ENCODE assay signal across 8 cellular contexts in the genomic region with DNA sequence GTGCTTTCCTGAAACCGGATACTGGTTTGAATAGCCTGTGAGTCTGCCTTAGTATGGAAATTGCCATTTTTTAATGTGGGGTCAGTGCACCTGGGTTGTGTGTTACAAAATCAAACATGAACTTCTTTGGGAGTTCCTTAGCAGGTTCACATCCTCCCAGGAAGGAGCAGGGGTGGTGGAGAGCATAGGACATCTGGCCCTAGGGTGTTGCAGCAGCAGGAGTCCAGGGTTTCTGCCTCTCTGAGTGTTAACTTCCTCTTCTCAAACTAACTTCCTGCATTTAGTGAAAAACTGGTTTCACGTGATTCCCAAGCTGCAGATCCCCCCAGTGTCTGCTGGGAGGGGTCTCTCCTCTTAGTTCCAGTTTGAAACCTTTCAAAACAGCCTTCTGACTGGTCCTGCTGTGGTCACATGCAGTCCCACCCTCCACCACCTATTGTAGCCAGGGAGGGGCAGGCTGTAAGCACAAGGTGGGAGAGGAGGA. TPM values are rescaled to one million over a fixed set of nuclear protein-coding genes. Genes with fewer than 3 reads are reported as not detected.
DNase-seq lines count a peak whose midpoint lies in the region; ATAC-seq, FAIRE-seq and TF ChIP-seq lines count a peak whose summit lies in the region.

No MANE protein-coding gene starts in this region.

- TF ChIP-seq POLR2A in GM12892 (IDR thresholded peaks at IDR 0.05; ENCODE audit: low read depth, low read length), result 0 out of 2 replicates have a peak, but pooled peaks have one; percentile 25

- FAIRE-seq in GM12892 (lab: Jason Lieb, UNC), result peak; percentile 70

- DNase-seq in GM12892 (ENCODE audit: insufficient read length) (no peak), 8988T (no peak)
- DNase-seq in activated naive CD8-positive, alpha-beta T cell treated with anti-CD3 and anti-CD28 coated beads for 36 hours, result no peak
- DNase-seq in central memory CD4-positive, alpha-beta T cell, result no peak

- ATAC-seq in HG03432 (IDR thresholded peaks at IDR 0.05; ENCODE audit: unreplicated experiment) (peak; percentile 31), GM21360 (IDR thresholded peaks at IDR 0.05; ENCODE audit: unreplicated experiment) (no peak), SK-N-SH treated with all-trans-retinoic acid at 6 μM for 48 hours (no peak)

- TF ChIP-seq CTCF in nephron (IDR thresholded peaks at IDR 0.05; ENCODE audit: unreplicated experiment in 3 of 3), result no peak

- peaks cover 66% of the 10 kb centered on the region for H3K4me1 Mint-ChIP-seq in activated naive CD8-positive, alpha-beta T cell treated with anti-CD3 and anti-CD28 coated beads for 36 hours
- peaks cover 43% of the 10 kb centered on the region for H3K4me1 Mint-ChIP-seq in nephron

- H3K27me3 Mint-ChIP-seq in activated naive CD8-positive, alpha-beta T cell treated with anti-CD3 and anti-CD28 coated beads for 36 hours, result no peaks in the 10 kb centered on the region
- H3K27me3 Mint-ChIP-seq in nephron (ENCODE audit: low read depth), result no peaks in the 10 kb centered on the region

- no peak overlapping the region for H3K4me3 Mint-ChIP-seq in activated naive CD8-positive, alpha-beta T cell treated with anti-CD3 and anti-CD28 coated beads for 36 hours
- H3K4me3 Mint-ChIP-seq in nephron, result no peak overlapping the region

- peak overlapping the region; percentile 77 for H3K27ac Mint-ChIP-seq in activated naive CD8-positive, alpha-beta T cell treated with anti-CD3 and anti-CD28 coated beads for 36 hours
- peak overlapping the region; percentile 41 to 53 (median 50) for H3K27ac Mint-ChIP-seq in nephron

- peaks cover 40% of the 10 kb centered on the region for H3K36me3 Mint-ChIP-seq in activated naive CD8-positive, alpha-beta T cell treated with anti-CD3 and anti-CD28 coated beads for 36 hours
- peaks cover 7% of the 10 kb centered on the region for H3K36me3 Mint-ChIP-seq in nephron (ENCODE audit: low read depth)

- H3K9me3 Mint-ChIP-seq in activated naive CD8-positive, alpha-beta T cell treated with anti-CD3 and anti-CD28 coated beads for 36 hours, result peaks cover under 1% of the 10 kb centered on the region
- H3K9me3 Mint-ChIP-seq in nephron, result peaks cover 12% of the 10 kb centered on the region

TF ChIP-seq in SK-N-SH treated with all-trans-retinoic acid at 6 μM for 48 hours, 23 proteins besides CTCF, POLR2A, EP300 and RAD21:
- TF ChIP-seq PPARA (CRISPR knock-in tag; IDR thresholded peaks at IDR 0.05; ENCODE audit: borderline replicate concordance), result no peak

RNA-seq across cellular contexts. Expression of a gene that starts 7.2 kb away (rescaled TPM):
- 83.1 TPM for polyA plus RNA-seq in GM12892 (2012; ENCODE audit: missing spikeins)
- 10 to 100 TPM; 68.4 to 81.3 TPM for total RNA-seq in activated naive CD8-positive, alpha-beta T cell treated with anti-CD3 and anti-CD28 coated beads for 36 hours
